ENCODE assay signal across 1 cellular context in genomic region chr2:23475036-23475435, GRCh38.
TF ChIP-seq lines count a peak whose summit lies in the region.

No MANE protein-coding gene starts in this region.

TF ChIP-seq in H1, 55 proteins besides CTCF, POLR2A, EP300 and RAD21 (continued from another document):
- TF ChIP-seq JUN (IDR thresholded peaks at IDR 0.05; ENCODE audit: low read depth, low read length) (no peak), YY1 (IDR thresholded peaks at IDR 0.05; ENCODE audit: low read depth, low read length) (no peak), NRF1 (IDR thresholded peaks at IDR 0.05; ENCODE audit: low read depth, low read length) (no peak), SP1 (IDR thresholded peaks at IDR 0.05; ENCODE audit: low read depth, low read length) (0 out of 2 replicates have a peak, but pooled peaks have one; percentile 17), MAX (IDR thresholded peaks at IDR 0.05) (no peak), ZNF274 (IDR thresholded peaks at IDR 0.05; ENCODE audit: borderline replicate concordance, extremely low read depth, low read length) (no peak), HDAC6 (IDR thresholded peaks at IDR 0.05; ENCODE audit: low read depth, low read length) (no peak), BCL11A (IDR thresholded peaks at IDR 0.05; ENCODE audit: low read depth in 2 of 2, low read length in 2 of 2) (no peak), TCF12 (IDR thresholded peaks at IDR 0.05; ENCODE audit: low read depth, low read length) (no peak), CHD1 (IDR thresholded peaks at IDR 0.05; ENCODE audit: low read depth, low read length) (no peak), CHD7 (IDR thresholded peaks at IDR 0.05; ENCODE audit: insufficient replicate concordance, low read length) (no peak), POU5F1 (IDR thresholded peaks at IDR 0.05; ENCODE audit: low read depth, low read length) (no peak)
